In the genomic region with DNA sequence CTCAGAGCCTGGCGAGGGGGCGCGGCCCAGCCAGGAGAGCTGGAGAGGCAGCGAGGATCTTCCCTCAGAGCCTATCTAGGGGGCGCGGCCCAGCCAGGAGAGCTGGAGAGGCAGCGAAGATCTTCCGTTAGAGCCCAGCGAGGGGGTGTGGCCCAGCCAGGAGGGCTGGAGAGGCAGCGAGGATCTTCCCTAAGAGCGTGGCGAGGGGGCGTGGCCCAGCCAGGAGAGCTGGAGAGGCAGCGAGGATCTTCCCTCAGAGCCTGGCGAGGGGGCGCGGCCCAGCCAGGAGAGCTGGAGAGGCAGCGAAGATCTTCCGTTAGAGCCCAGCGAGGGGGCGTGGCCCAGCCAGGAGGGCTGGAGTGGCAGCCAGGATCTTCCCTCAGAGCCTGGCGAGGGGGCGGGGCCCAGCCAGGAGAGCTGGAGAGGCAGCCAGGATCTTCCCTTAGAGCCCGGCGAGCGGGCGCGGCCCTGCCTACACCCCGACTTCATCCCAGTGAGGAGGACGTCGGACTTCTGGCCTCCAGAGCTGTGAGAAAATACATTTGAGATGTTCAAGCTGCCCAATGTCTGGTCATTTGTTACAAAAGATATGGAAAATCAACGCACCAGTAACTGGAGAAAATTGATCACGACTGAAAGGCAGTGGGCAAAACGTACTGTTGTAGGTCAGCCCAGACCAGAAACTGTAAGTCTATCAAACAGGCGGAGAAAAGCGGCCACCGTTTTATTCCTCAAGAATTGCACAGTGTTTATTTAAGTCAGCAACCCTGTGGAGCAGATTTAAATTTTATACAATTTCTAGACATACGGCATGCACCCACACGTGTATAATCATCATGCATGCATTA, we compare ENCODE assay signal across 8 cellular contexts.
DNase-seq lines count a peak whose midpoint lies in the region; ATAC-seq and TF ChIP-seq lines count a peak whose summit lies in the region.

No MANE protein-coding gene starts in this region.

- peak; percentile 85 for DNase-seq in D341Med (ENCODE audit: low spot score)
- DNase-seq in NCI-H526 (lab: John Stamatoyannopoulos, UW), result peak; percentile 99 to 100
- DNase-seq in activated naive CD4-positive, alpha-beta T cell (lab: John Stamatoyannopoulos, UW), result peak; percentile 6 to 38 (median 26)
- DNase-seq in foreskin fibroblast, result peak; percentile 99 to 100
- DNase-seq in nephron progenitor cell, result peak; percentile 99
- peak; percentile 86 to 91 for DNase-seq in suprapubic skin (ENCODE audit: low spot score in 2 of 2)

- no peak for TF ChIP-seq POLR2A in suprapubic skin (IDR thresholded peaks at IDR 0.05)

- TF ChIP-seq CTCF in foreskin fibroblast (IDR thresholded peaks at IDR 0.05; ENCODE audit: low read depth, low read length), result no peak
- TF ChIP-seq CTCF in nephron progenitor cell (IDR thresholded peaks at IDR 0.05), result no peak
- no peak for TF ChIP-seq CTCF in suprapubic skin (IDR thresholded peaks at IDR 0.05)

- ATAC-seq in HG03139 (IDR thresholded peaks at IDR 0.05; ENCODE audit: unreplicated experiment), result peak; percentile 72
- no peak for ATAC-seq in GM21528 (IDR thresholded peaks at IDR 0.05; ENCODE audit: low FRiP score, unreplicated experiment)

- H3K27me3 Mint-ChIP-seq in nephron progenitor cell (ENCODE audit: low read depth, poor library complexity), result peaks cover 1% of the 10 kb centered on the region

- H3K4me1 Mint-ChIP-seq in nephron progenitor cell, result peaks cover 54% of the 10 kb centered on the region

- peak overlapping the region; percentile 99 for H3K27ac Mint-ChIP-seq in nephron progenitor cell

- H3K4me3 Mint-ChIP-seq in nephron progenitor cell, result peak overlapping the region; percentile 83

- peaks cover 21% of the 10 kb centered on the region for H3K36me3 Mint-ChIP-seq in nephron progenitor cell (ENCODE audit: low read depth)

- H3K27me3 ChIP-seq in suprapubic skin, result peaks cover 3% of the 10 kb centered on the region

- H3K4me3 ChIP-seq in foreskin fibroblast (ENCODE audit: low read depth in 1 of 2, low read length in 2 of 2) (peak overlapping the region; percentile 53 to 58), suprapubic skin (peak overlapping the region; percentile 62)

- no peaks in the 10 kb centered on the region for H3K36me3 ChIP-seq in suprapubic skin

- 4% methylated on average over 39 of the region's 39 CpGs for WGBS in suprapubic skin

- no peaks in the 10 kb centered on the region for H3K9me3 ChIP-seq in suprapubic skin

- peaks cover 15% of the 10 kb centered on the region for H3K4me1 ChIP-seq in suprapubic skin

- TF ChIP-seq EP300 in suprapubic skin (IDR thresholded peaks at IDR 0.05), result no peak

- peaks cover 15% of the 10 kb centered on the region for H3K9me3 Mint-ChIP-seq in nephron progenitor cell

- peak overlapping the region; percentile 74 for H3K27ac ChIP-seq in suprapubic skin

Comparison
In these comparisons a context has a peak if more than half of its experiments do, and no peak if none do; other contexts are left out.
1. DNase-seq: peak in every context shown above with its lines; median percentile 100 in NCI-H526; 100 in foreskin fibroblast; 99 in nephron progenitor cell; 88 in suprapubic skin; 85 in D341Med; 26 in activated naive CD4-positive, alpha-beta T cell.